ENCODE assay signal across 22 cellular contexts in genomic region chr22:22934543-22935055, GRCh38. TPM values are rescaled to one million over a fixed set of nuclear protein-coding genes. Genes with fewer than 3 reads are reported as not detected.
DNase-seq lines count a peak whose midpoint lies in the region; ATAC-seq and TF ChIP-seq lines count a peak whose summit lies in the region.
"Had no signal": no experiment of that assay in that cellular context is flagged by ENCODE, and none has a peak within 500 bp of the region (broad histone marks: within the 10 kb centered on the region; RNA-seq: fewer than 3 reads in every experiment).

No MANE protein-coding gene starts in this region.

- no peak for TF ChIP-seq CTCF in left ventricle myocardium inferior (IDR thresholded peaks at IDR 0.05; ENCODE audit: borderline replicate concordance)
- TF ChIP-seq CTCF in MM.1S (IDR thresholded peaks at IDR 0.05; ENCODE audit: low read length): no peak

- H3K36me3 ChIP-seq in left ventricle myocardium inferior (no peaks in the 10 kb centered on the region), MM.1S (replicated peaks; ENCODE audit: insufficient read depth, low read length) (no peaks in the 10 kb centered on the region)
- H3K36me3 ChIP-seq: transverse colon had no signal

- intact Hi-C loops in left ventricle myocardium superior (cut with micrococcal nuclease): no loop called here
- intact Hi-C loops in left ventricle myocardium inferior (cut with micrococcal nuclease): no loop called here

- peak overlapping the region; percentile 88 for H3K27ac Mint-ChIP-seq in central memory CD8-positive, alpha-beta T cell (ENCODE audit: low read depth)
- peak overlapping the region; percentile 99 for H3K27ac Mint-ChIP-seq in stimulated activated naive B cell treated with anti-CD40 and anti-IgM and Interleukin-4, amounts not matched to agents 10 μg/mL and 1 μg/mL and 100 μg/mL, for 72 hours
- H3K27ac Mint-ChIP-seq: T-helper 17 cell had no signal

- no peaks in the 10 kb centered on the region for H3K36me3 Mint-ChIP-seq in central memory CD8-positive, alpha-beta T cell (ENCODE audit: insufficient read depth)
- H3K36me3 Mint-ChIP-seq in stimulated activated naive B cell treated with anti-CD40 and anti-IgM and Interleukin-4, amounts not matched to agents 10 μg/mL and 1 μg/mL and 100 μg/mL, for 72 hours: peaks cover 10 to 30% of the 10 kb centered on the region in 2 donors
- H3K36me3 Mint-ChIP-seq: natural killer cell had no signal

- H3K4me3 Mint-ChIP-seq in central memory CD8-positive, alpha-beta T cell: no peak overlapping the region
- H3K4me3 Mint-ChIP-seq in stimulated activated naive B cell treated with anti-CD40 and anti-IgM and Interleukin-4, amounts not matched to agents 10 μg/mL and 1 μg/mL and 100 μg/mL, for 72 hours: peak overlapping the region; percentile 41 to 57
- H3K4me3 Mint-ChIP-seq: natural killer cell, T-helper 17 cell had no signal

- H3K9me2 ChIP-seq in MM.1S (replicated peaks; ENCODE audit: insufficient read depth, low read length): no peaks in the 10 kb centered on the region

- H3K9ac ChIP-seq in MM.1S (ENCODE audit: low read length): peak overlapping the region; percentile 93

- no peaks in the 10 kb centered on the region for H3K4me1 Mint-ChIP-seq in central memory CD8-positive, alpha-beta T cell
- H3K4me1 Mint-ChIP-seq in stimulated activated naive B cell treated with anti-CD40 and anti-IgM and Interleukin-4, amounts not matched to agents 10 μg/mL and 1 μg/mL and 100 μg/mL, for 72 hours: peaks cover 83 to 100% of the 10 kb centered on the region in 2 donors

- H3K4me2 ChIP-seq in MM.1S (ENCODE audit: low read depth, low read length): peak overlapping the region; percentile 63; the same call in 1 of the 2 replicates

- no peaks in the 10 kb centered on the region for H3K27me3 Mint-ChIP-seq in central memory CD8-positive, alpha-beta T cell
- no peaks in the 10 kb centered on the region for H3K27me3 Mint-ChIP-seq in stimulated activated naive B cell treated with anti-CD40 and anti-IgM and Interleukin-4, amounts not matched to agents 10 μg/mL and 1 μg/mL and 100 μg/mL, for 72 hours

- no peak overlapping the region for H2AFZ ChIP-seq in MM.1S (ENCODE audit: low read length)

- ATAC-seq in left ventricle myocardium superior: no peak
- no peak for ATAC-seq in central memory CD8-positive, alpha-beta T cell (replicated peaks; ENCODE audit: extremely low read depth, poor library complexity, severe bottlenecking)
- peak in 1 of 2 donors; percentile 1 for ATAC-seq in stimulated activated naive B cell treated with anti-CD40 and anti-IgM and Interleukin-4, amounts not matched to agents 10 μg/mL and 1 μg/mL and 100 μg/mL, for 72 hours (replicated peaks)
- ATAC-seq in HG03521 (IDR thresholded peaks at IDR 0.05; ENCODE audit: unreplicated experiment): no peak

- peaks cover 38% of the 10 kb centered on the region for H3F3A ChIP-seq in MM.1S (ENCODE audit: insufficient read depth, low read length)

- peaks cover under 1% of the 10 kb centered on the region for H3K4me1 ChIP-seq in left ventricle myocardium inferior
- H3K4me1 ChIP-seq in MM.1S (ENCODE audit: low read length): peaks cover 95% of the 10 kb centered on the region
- H3K4me1 ChIP-seq: transverse colon had no signal

- H4K20me1 ChIP-seq in MM.1S (ENCODE audit: insufficient read depth, low read length): no peaks in the 10 kb centered on the region

- H3K4me3 ChIP-seq in left ventricle myocardium inferior (no peak overlapping the region), MM.1S (ENCODE audit: low read length) (no peak overlapping the region)
- H3K4me3 ChIP-seq: transverse colon had no signal

- H3K79me2 ChIP-seq in MM.1S (ENCODE audit: low read length): peaks cover 91% of the 10 kb centered on the region

- H3K27me3 ChIP-seq in left ventricle myocardium inferior (ENCODE audit: low read depth) (peaks cover 19% of the 10 kb centered on the region), MM.1S (replicated peaks; ENCODE audit: insufficient read depth, low read length) (no peaks in the 10 kb centered on the region)
- H3K27me3 ChIP-seq: transverse colon had no signal

- H3K9me3 ChIP-seq in left ventricle myocardium inferior (replicated peaks): no peaks in the 10 kb centered on the region
- H3K9me3 ChIP-seq in MM.1S (replicated peaks; ENCODE audit: insufficient read depth, low read length): no peaks in the 10 kb centered on the region
- H3K9me3 ChIP-seq: transverse colon had no signal

- DNase-seq in left ventricle myocardium superior (peak; percentile 11), left ventricle myocardium inferior (no peak), MM.1S (no peak), OCI-M2 (lab: John Stamatoyannopoulos, UW; ENCODE audit: unreplicated experiment) (no peak)
- DNase-seq in central memory CD8-positive, alpha-beta T cell (ENCODE audit: low spot score in 2 of 2): no peak
- DNase-seq in stimulated activated naive B cell treated with anti-CD40 and anti-IgM and Interleukin-4, amounts not matched to agents 10 μg/mL and 1 μg/mL and 100 μg/mL, for 72 hours: no peak
- no peak for DNase-seq in activated T-cell treated with anti-CD3 and anti-CD28 coated beads, Interleukin-2, amount 50 U/mL, for 1 hour
- DNase-seq: activated CD4-positive, alpha-beta T cell treated with anti-CD3 and anti-CD28 coated beads for 1 hour; activated CD8-positive, alpha-beta memory T cell treated with anti-CD3 and anti-CD28 coated beads for 24 hours; activated gamma-delta T cell; AML-193; DMS153; natural killer cell; NCI-H1092 treated with DMSO at 0.1 percent for 48 hours; NCI-H1930; NCI-H2227 treated with DMSO at 0.1 percent for 48 hours; NCI-H69; T-helper 17 cell; transverse colon had no signal

- no peaks in the 10 kb centered on the region for H3K9me3 Mint-ChIP-seq in central memory CD8-positive, alpha-beta T cell
- no peaks in the 10 kb centered on the region for H3K9me3 Mint-ChIP-seq in stimulated activated naive B cell treated with anti-CD40 and anti-IgM and Interleukin-4, amounts not matched to agents 10 μg/mL and 1 μg/mL and 100 μg/mL, for 72 hours
- H3K9me3 Mint-ChIP-seq: natural killer cell had no signal

- H3K27ac ChIP-seq in left ventricle myocardium inferior (replicated peaks) (no peak overlapping the region), MM.1S (ENCODE audit: low read length) (peak overlapping the region; percentile 99)
- H3K27ac ChIP-seq: HL-60, RWPE1 had no signal

RNA-seq across cellular contexts. Expression of gene IGLL5, which starts 47.0 kb away (rescaled TPM):
- total RNA-seq in left ventricle myocardium superior: 0.92 TPM
- total RNA-seq in left ventricle myocardium inferior: 0.47 TPM
